ENCODE assay signal across 10 cellular contexts in genomic region chr10:84336406-84336805, GRCh38.
"Had no signal": no experiment of that assay in that cellular context is flagged by ENCODE, and none has a peak within 500 bp of the region (broad histone marks: within the 10 kb centered on the region; RNA-seq: fewer than 3 reads in every experiment).

No MANE protein-coding gene starts in this region.

- H3K27me3 ChIP-seq: breast epithelium, heart right ventricle had no signal

- DNase-seq: activated CD4-positive, alpha-beta T cell treated with anti-CD3 and anti-CD28 coated beads for 1 hour; activated CD4-positive, alpha-beta T cell treated with anti-CD3 and anti-CD28 coated beads, Interleukin-2, amount 50 U/mL, for 48 hours; activated gamma-delta T cell treated with Interleukin-2 at 50 U/mL for 16 hours; activated naive CD8-positive, alpha-beta T cell treated with anti-CD3 and anti-CD28 coated beads for 36 hours; activated T-cell treated with anti-CD3 and anti-CD28 coated beads, Interleukin-2, amount 50 U/mL, for 48 hours; heart right ventricle; nephron progenitor cell; stimulated activated CD4-positive, alpha-beta T cell treated with anti-CD3 and anti-CD28 coated beads, Interleukin-12 subunit alpha, Interleukin-12 subunit beta, amount 100 ng/mL, for 4 hours; stimulated activated naive CD4-positive, alpha-beta T cell treated with Interleukin-2 at 50 U/mL for 16 hours had no signal

- H3K9me3 ChIP-seq: breast epithelium, heart right ventricle had no signal

- H3K36me3 ChIP-seq: breast epithelium, heart right ventricle had no signal

- H3K4me3 ChIP-seq: breast epithelium, heart right ventricle had no signal

- H3K27ac ChIP-seq: breast epithelium, heart right ventricle had no signal
